ENCODE assay signal across 10 cellular contexts in the genomic region with DNA sequence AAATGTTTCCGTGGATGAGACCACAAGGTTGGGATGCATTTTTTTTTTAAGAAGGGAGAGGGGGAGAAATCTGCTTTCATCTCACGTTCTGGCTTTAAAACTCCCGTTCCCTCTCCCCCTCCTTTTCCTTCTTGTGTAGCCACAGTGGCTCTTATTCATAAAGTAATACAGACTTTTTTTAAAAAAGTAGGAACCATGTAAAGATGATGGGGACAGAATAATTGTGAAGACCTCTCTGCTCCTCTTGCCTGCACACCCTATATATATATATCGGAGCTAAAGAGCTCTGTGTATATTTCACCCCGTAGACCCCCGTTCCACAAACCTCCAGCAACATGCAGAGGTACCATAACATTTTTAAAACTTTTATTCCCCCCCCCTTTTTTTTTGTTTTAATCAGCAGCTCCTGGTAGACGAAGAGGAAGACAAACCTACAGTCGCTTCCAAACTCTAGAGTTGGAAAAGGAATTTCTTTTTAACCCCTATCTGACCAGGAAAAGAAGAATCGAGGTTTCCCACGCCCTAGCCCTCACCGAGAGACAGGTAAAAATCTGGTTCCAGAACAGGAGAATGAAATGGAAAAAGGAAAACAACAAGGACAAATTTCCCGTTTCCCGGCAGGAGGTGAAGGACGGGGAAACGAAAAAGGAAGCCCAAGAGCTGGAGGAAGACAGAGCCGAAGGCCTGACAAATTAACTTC. TPM values are rescaled to one million over a fixed set of nuclear protein-coding genes. Genes with fewer than 3 reads are reported as not detected.
DNase-seq lines count a peak whose midpoint lies in the region; ATAC-seq and TF ChIP-seq lines count a peak whose summit lies in the region.
"Had no signal": no experiment of that assay in that cellular context is flagged by ENCODE, and none has a peak within 500 bp of the region (broad histone marks: within the 10 kb centered on the region; RNA-seq: fewer than 3 reads in every experiment).

No MANE protein-coding gene starts in this region.

- in situ Hi-C loops in transverse colon (cut with MboI; ENCODE audit: low pct_ligation_motif_present in 1 of 4, low pct_unique_long_range_greater_than_20kb in 1 of 4, low sequenced_read_pairs in 3 of 4): loop anchor here in 1 of 4 donors (25.0 kb wide), 1 partner anchor 681 kb away; no protein-coding TSS in a partner anchor

- TF ChIP-seq EP300 in transverse colon (IDR thresholded peaks at IDR 0.05; ENCODE audit: low read depth): no peak

- no peak for ATAC-seq in activated naive CD8-positive, alpha-beta T cell treated with anti-CD3 and anti-CD28 coated beads, Interleukin-2, amount 50 U/mL, for 24 hours
- ATAC-seq in HG03521 (IDR thresholded peaks at IDR 0.05; ENCODE audit: unreplicated experiment): no peak

- H3K27ac ChIP-seq in mucosa of rectum (ENCODE audit: low read depth in 2 of 2, low read length in 2 of 2): peak overlapping the region; percentile 72 to 74
- peak overlapping the region; percentile 94 to 96 (median 94) for H3K27ac ChIP-seq in transverse colon
- H3K27ac ChIP-seq: C4-2B had no signal

- no peaks in the 10 kb centered on the region for H3K36me3 Mint-ChIP-seq in activated naive CD4-positive, alpha-beta T cell treated with anti-CD3 and anti-CD28 coated beads for 36 hours (ENCODE audit: low read depth)
- no peaks in the 10 kb centered on the region for H3K36me3 Mint-ChIP-seq in activated naive CD8-positive, alpha-beta T cell treated with anti-CD3 and anti-CD28 coated beads, Interleukin-2, amount 50 U/mL, for 24 hours (ENCODE audit: low read depth)

- H3K4me3 ChIP-seq in mucosa of rectum (ENCODE audit: low read length in 2 of 2): peak overlapping the region; percentile 61 to 67
- peak overlapping the region; percentile 32 to 68 (median 50) for H3K4me3 ChIP-seq in transverse colon

- no peak for TF ChIP-seq POLR2A in transverse colon (IDR thresholded peaks at IDR 0.05)

- intact Hi-C loops in activated naive CD4-positive, alpha-beta T cell treated with anti-CD3 and anti-CD28 coated beads for 36 hours (cut with micrococcal nuclease): loop anchor here (1.0 to 5.0 kb wide), 3 partner anchors 7 to 684 kb away; no protein-coding TSS in a partner anchor
- intact Hi-C loops in transverse colon (cut with DNase I; ENCODE audit: low total_unique reads): no loop called here

- H3K36me3 ChIP-seq in mucosa of rectum (ENCODE audit: control insufficient read depth in 2 of 2, insufficient read depth in 2 of 2, low read length in 2 of 2): no peaks in the 10 kb centered on the region
- no peaks in the 10 kb centered on the region for H3K36me3 ChIP-seq in transverse colon

- H3K27ac Mint-ChIP-seq in activated naive CD4-positive, alpha-beta T cell treated with anti-CD3 and anti-CD28 coated beads for 36 hours: peak overlapping the region; percentile 18
- peak overlapping the region; percentile 77 for H3K27ac Mint-ChIP-seq in activated naive CD8-positive, alpha-beta T cell treated with anti-CD3 and anti-CD28 coated beads, Interleukin-2, amount 50 U/mL, for 24 hours

- CTCF ChIA-PET in activated naive CD4-positive, alpha-beta T cell treated with anti-CD3 and anti-CD28 coated beads for 36 hours (lab: Charles Lee): interaction anchor here (0.7 to 2.9 kb wide), 11 partner anchors 10 to 601 kb away, joined by 3 to 11 read pairs (median 5); no protein-coding TSS in a partner anchor

- peaks cover 26% of the 10 kb centered on the region for H3K4me1 Mint-ChIP-seq in activated naive CD4-positive, alpha-beta T cell treated with anti-CD3 and anti-CD28 coated beads for 36 hours (ENCODE audit: low read depth)
- peaks cover 41% of the 10 kb centered on the region for H3K4me1 Mint-ChIP-seq in activated naive CD8-positive, alpha-beta T cell treated with anti-CD3 and anti-CD28 coated beads, Interleukin-2, amount 50 U/mL, for 24 hours

- DNase-seq in activated naive CD4-positive, alpha-beta T cell treated with anti-CD3 and anti-CD28 coated beads for 36 hours: no peak
- no peak for DNase-seq in activated naive CD4-positive, alpha-beta T cell treated with Interleukin-2 at 50 U/mL for 16 hours
- no peak for DNase-seq in activated naive CD8-positive, alpha-beta T cell treated with anti-CD3 and anti-CD28 coated beads, Interleukin-2, amount 50 U/mL, for 24 hours
- DNase-seq in transverse colon (no peak), occipital lobe (lab: John Stamatoyannopoulos, UW) (no peak), HK-2 (ENCODE audit: unreplicated experiment) (no peak)
- DNase-seq: stimulated activated CD4-positive, alpha-beta T cell treated with anti-CD3 and anti-CD28 coated beads, Interleukin-12 subunit alpha, Interleukin-12 subunit beta, amount 100 ng/mL, for 4 hours had no signal

- peaks cover 76% of the 10 kb centered on the region for H3K27me3 Mint-ChIP-seq in activated naive CD4-positive, alpha-beta T cell treated with anti-CD3 and anti-CD28 coated beads for 36 hours (ENCODE audit: low read depth)
- peaks cover 84% of the 10 kb centered on the region for H3K27me3 Mint-ChIP-seq in activated naive CD8-positive, alpha-beta T cell treated with anti-CD3 and anti-CD28 coated beads, Interleukin-2, amount 50 U/mL, for 24 hours

- 16 to 25% methylated on average over 7 to 16 of the region's 16 CpGs for WGBS in transverse colon (ENCODE audit: low coverage in 1 of 2), 2 donors

- peak overlapping the region; percentile 26 to 59 for H3K9ac ChIP-seq in mucosa of rectum (ENCODE audit: low read depth in 1 of 2, low read length in 2 of 2)

- H3K27me3 ChIP-seq in mucosa of rectum (ENCODE audit: control insufficient read depth in 2 of 2, insufficient read depth in 2 of 2, low read length in 2 of 2) (peaks cover 8 to 21% of the 10 kb centered on the region in 2 donors), transverse colon (peaks cover 65% of the 10 kb centered on the region)

- no peaks in the 10 kb centered on the region for H3K9me3 ChIP-seq in mucosa of rectum (ENCODE audit: control insufficient read depth in 2 of 2, low read length in 2 of 2)
- no peaks in the 10 kb centered on the region for H3K9me3 ChIP-seq in transverse colon

- H3K9me3 Mint-ChIP-seq in activated naive CD4-positive, alpha-beta T cell treated with anti-CD3 and anti-CD28 coated beads for 36 hours: no peaks in the 10 kb centered on the region
- H3K9me3 Mint-ChIP-seq in activated naive CD8-positive, alpha-beta T cell treated with anti-CD3 and anti-CD28 coated beads, Interleukin-2, amount 50 U/mL, for 24 hours: peaks cover 4% of the 10 kb centered on the region

- peaks cover 13% of the 10 kb centered on the region in 2 donors for H3K4me1 ChIP-seq in mucosa of rectum (ENCODE audit: control insufficient read depth in 2 of 2, insufficient read depth in 2 of 2, low read length in 2 of 2)
- peaks cover 18 to 64% (median 41%) of the 10 kb centered on the region in 4 donors for H3K4me1 ChIP-seq in transverse colon

- peak overlapping the region; percentile 49 for H3K4me3 Mint-ChIP-seq in activated naive CD4-positive, alpha-beta T cell treated with anti-CD3 and anti-CD28 coated beads for 36 hours
- peak overlapping the region; percentile 48 for H3K4me3 Mint-ChIP-seq in activated naive CD8-positive, alpha-beta T cell treated with anti-CD3 and anti-CD28 coated beads, Interleukin-2, amount 50 U/mL, for 24 hours

- no peak for TF ChIP-seq CTCF in transverse colon (IDR thresholded peaks at IDR 0.05)

RNA-seq across cellular contexts. Expression of gene HOXD8, which starts 1.6 kb away (rescaled TPM):
- not detected for total RNA-seq in activated naive CD4-positive, alpha-beta T cell treated with anti-CD3 and anti-CD28 coated beads for 36 hours
- total RNA-seq in transverse colon: 10 to 100 TPM in 2 of 4 donors, 1 to 10 TPM in 2; 7.8 to 23.5 (median 13.4) TPM
- not detected for total RNA-seq in occipital lobe

RNA-seq across cellular contexts. Expression of gene HOXD9, which starts 8.5 kb away (rescaled TPM):
- total RNA-seq in activated naive CD4-positive, alpha-beta T cell treated with anti-CD3 and anti-CD28 coated beads for 36 hours: not detected
- 10 to 100 TPM in 2 of 4 donors, 1 to 10 TPM in 2; 2.7 to 13.3 (median 7.5) TPM for total RNA-seq in transverse colon
- not detected for total RNA-seq in occipital lobe

RNA-seq across cellular contexts. Expression of gene HOXD10, which starts 14.5 kb away (rescaled TPM):
- total RNA-seq in activated naive CD4-positive, alpha-beta T cell treated with anti-CD3 and anti-CD28 coated beads for 36 hours: not detected
- total RNA-seq in transverse colon (10 to 100 TPM in 2 of 4 donors, 1 to 10 TPM in 2; 1.1 to 25.1 (median 7.6) TPM), occipital lobe (not detected)

RNA-seq across cellular contexts. Expression of gene HOXD4, which starts 20.3 kb away (rescaled TPM):
- total RNA-seq in activated naive CD4-positive, alpha-beta T cell treated with anti-CD3 and anti-CD28 coated beads for 36 hours: not detected
- 10 to 100 TPM in 3 of 4 donors, 1 to 10 TPM in 1; 2.2 to 25.5 (median 15.3) TPM for total RNA-seq in transverse colon
- not detected for total RNA-seq in occipital lobe

RNA-seq across cellular contexts. Expression of gene HOXD11, which starts 24.0 kb away (rescaled TPM):
- not detected for total RNA-seq in activated naive CD4-positive, alpha-beta T cell treated with anti-CD3 and anti-CD28 coated beads for 36 hours
- 10 to 100 TPM in 1 of 4 donors, 1 to 10 TPM in 2, under 1 TPM in 1; 0.41 to 13.5 (median 4.4) TPM for total RNA-seq in transverse colon
- not detected for total RNA-seq in occipital lobe
